In genomic region chr4:15194520-15194919, GRCh38 we compare ENCODE assay signal across 21 cellular contexts.
DNase-seq lines count a peak whose midpoint lies in the region; ATAC-seq, FAIRE-seq and TF ChIP-seq lines count a peak whose summit lies in the region.
"Had no signal": no experiment of that assay in that cellular context is flagged by ENCODE, and none has a peak within 500 bp of the region (broad histone marks: within the 10 kb centered on the region; RNA-seq: fewer than 3 reads in every experiment).

No MANE protein-coding gene starts in this region.

- H3K9me3 ChIP-seq in IMR-90 (ENCODE audit: control insufficient read depth, insufficient read depth, low read length) (no peaks in the 10 kb centered on the region), astrocyte (ENCODE audit: insufficient read depth, low read depth, low read length) (no peaks in the 10 kb centered on the region), neural progenitor cell (ENCODE audit: low read depth) (no peaks in the 10 kb centered on the region)
- H3K9me3 ChIP-seq: A549, BE2C had no signal

- intact Hi-C loops in IMR-90 (cut with micrococcal nuclease): no loop called here
- intact Hi-C loops in CD14-positive monocyte (cut with micrococcal nuclease): no loop called here

- no peak overlapping the region for H3K56ac ChIP-seq in IMR-90 (ENCODE audit: extremely low read depth, insufficient read depth, low read length)

- H3K9me1 ChIP-seq in IMR-90 (ENCODE audit: insufficient read depth, low read length): no peaks in the 10 kb centered on the region

- TF ChIP-seq CTCF in IMR-90 (conservative IDR thresholded peaks at IDR 0.05; ENCODE audit: low read depth, low read length) (no peak), astrocyte (IDR thresholded peaks at IDR 0.05; ENCODE audit: insufficient read depth, low read depth, low read length) (no peak), fibroblast of villous mesenchyme (IDR thresholded peaks at IDR 0.05; ENCODE audit: insufficient read depth, low read depth, low read length) (no peak), CD14-positive monocyte (IDR thresholded peaks at IDR 0.05) (no peak), neural progenitor cell (IDR thresholded peaks at IDR 0.05) (no peak)

- no peak overlapping the region for H3K14ac ChIP-seq in IMR-90 (replicated peaks; ENCODE audit: low read depth, low read length)

- H3K4me3 Mint-ChIP-seq in astrocyte (ENCODE audit: unreplicated experiment) (no peak overlapping the region), CD14-positive monocyte (no peak overlapping the region), neural progenitor cell (no peak overlapping the region)
- H3K4me3 Mint-ChIP-seq: CD8-positive, alpha-beta T cell had no signal

- dilution Hi-C loops in IMR-90 (cut with HindIII; ENCODE audit: low sequenced_read_pairs, unreplicated experiment): no loop called here

- POLR2A ChIA-PET in IMR-90 (lab: Charles Lee; ENCODE audit: unreplicated experiment): no interaction called here

- H3K9ac ChIP-seq in IMR-90 (ENCODE audit: low read depth, low read length) (no peak overlapping the region), astrocyte (ENCODE audit: low read length) (no peak overlapping the region), neural progenitor cell (no peak overlapping the region)

- TF ChIP-seq RAD21 in IMR-90 (IDR thresholded peaks at IDR 0.05; ENCODE audit: low read length): no peak

- no peaks in the 10 kb centered on the region for H3K36me3 ChIP-seq in IMR-90 (ENCODE audit: control insufficient read depth, insufficient read depth, low read length)
- H3K36me3 ChIP-seq in astrocyte (ENCODE audit: insufficient read depth, low read length): no peaks in the 10 kb centered on the region
- H3K36me3 ChIP-seq in neural progenitor cell: no peaks in the 10 kb centered on the region
- H3K36me3 ChIP-seq: BE2C had no signal

- no peaks in the 10 kb centered on the region for H4K20me1 ChIP-seq in IMR-90 (ENCODE audit: insufficient read depth, low read length)
- no peaks in the 10 kb centered on the region for H4K20me1 ChIP-seq in astrocyte (ENCODE audit: insufficient read depth, low read length)
- no peaks in the 10 kb centered on the region for H4K20me1 ChIP-seq in neural progenitor cell (ENCODE audit: low read depth)

- peaks cover 5% of the 10 kb centered on the region for H3K4me1 Mint-ChIP-seq in astrocyte (ENCODE audit: low read depth, unreplicated experiment)
- H3K4me1 Mint-ChIP-seq in CD14-positive monocyte: peaks cover 4% of the 10 kb centered on the region
- H3K4me1 Mint-ChIP-seq in neural progenitor cell: peaks cover 21% of the 10 kb centered on the region

- no peak overlapping the region for H4K91ac ChIP-seq in IMR-90 (ENCODE audit: insufficient read depth, low read depth, low read length)

- no peak for FAIRE-seq in astrocyte (lab: Jason Lieb, UNC)
- FAIRE-seq: A549, D721Med, GM19239, HepG2, HTR-8/SVneo had no signal

- H3K27me3 ChIP-seq in IMR-90 (ENCODE audit: control insufficient read depth, insufficient read depth, low read length): peaks cover 8% of the 10 kb centered on the region
- H3K27me3 ChIP-seq in astrocyte (ENCODE audit: insufficient read depth, low read length): no peaks in the 10 kb centered on the region
- no peaks in the 10 kb centered on the region for H3K27me3 ChIP-seq in neural progenitor cell
- H3K27me3 ChIP-seq: BE2C had no signal

- H3K4me3 ChIP-seq in IMR-90 (ENCODE audit: insufficient read depth, low read depth, low read length) (no peak overlapping the region), astrocyte (ENCODE audit: insufficient read depth, low read depth, low read length) (no peak overlapping the region), fibroblast of villous mesenchyme (ENCODE audit: low read depth, low read length) (no peak overlapping the region), neural progenitor cell (no peak overlapping the region)
- H3K4me3 ChIP-seq: A549 had no signal

- BruUV-seq in IMR-90 (replicated peaks; lab: Mats Ljungman, UMichigan): no TSS peak

- in situ Hi-C loops in IMR-90 (cut with MboI; ENCODE audit: low sequenced_read_pairs): no loop called here

- peak; percentile 42 for ATAC-seq in IMR-90 (ENCODE audit: low read depth)
- ATAC-seq in GM19452 (IDR thresholded peaks at IDR 0.05; ENCODE audit: unreplicated experiment): no peak
- ATAC-seq: A549; CD8-positive, alpha-beta T cell; HCT116; HepG2 had no signal

- DNase-seq in IMR-90 (peak; percentile 6), astrocyte (ENCODE audit: low read depth) (peak; percentile 18), fibroblast of villous mesenchyme (ENCODE audit: low read depth) (peak; percentile 19), renal cortical epithelial cell (ENCODE audit: low read depth) (peak; percentile 55), CD14-positive monocyte (ENCODE audit: low spot score) (no peak), neural progenitor cell (ENCODE audit: low spot score) (no peak), midbrain (lab: John Stamatoyannopoulos, UW) (no peak)
- DNase-seq: BE2C; CD8-positive, alpha-beta T cell; COR-L47; DMS153; DMS79 treated with DMSO at 0.1 percent for 48 hours; GF-D8 had no signal

- H3K4me1 ChIP-seq in IMR-90 (ENCODE audit: control insufficient read depth, insufficient read depth, low read length): peaks cover 2% of the 10 kb centered on the region; the same call in 1 of the 2 replicates
- peaks cover 14% of the 10 kb centered on the region for H3K4me1 ChIP-seq in astrocyte (ENCODE audit: insufficient read depth, low read length)
- H3K4me1 ChIP-seq in neural progenitor cell: peaks cover 17% of the 10 kb centered on the region
- H3K4me1 ChIP-seq: A549, BE2C had no signal

- H4K5ac ChIP-seq in IMR-90 (ENCODE audit: low read depth, low read length): no peak overlapping the region

- no peak overlapping the region for H3K4ac ChIP-seq in IMR-90 (ENCODE audit: low read depth, low read length)

- H3K27me3 Mint-ChIP-seq in astrocyte (ENCODE audit: low read depth, unreplicated experiment) (peaks cover 4% of the 10 kb centered on the region), CD14-positive monocyte (ENCODE audit: low read depth in 3 of 3) (no peaks in the 10 kb centered on the region), neural progenitor cell (ENCODE audit: insufficient read depth, low read depth) (no peaks in the 10 kb centered on the region)

- H3K4me2 ChIP-seq in IMR-90 (ENCODE audit: low read depth, low read length) (no peak overlapping the region), astrocyte (ENCODE audit: low read length) (peak overlapping the region; percentile 23), neural progenitor cell (no peak overlapping the region)
- H3K4me2 ChIP-seq: A549 had no signal

- no peak overlapping the region for H2BK5ac ChIP-seq in IMR-90 (ENCODE audit: low read depth, low read length, poor library complexity, severe bottlenecking)

- H2AK5ac ChIP-seq in IMR-90 (ENCODE audit: low read depth, low read length): no peak overlapping the region

- H3K23ac ChIP-seq in IMR-90 (ENCODE audit: low read depth, low read length): no peak overlapping the region

- no peak overlapping the region for H3K27ac Mint-ChIP-seq in astrocyte (ENCODE audit: unreplicated experiment)
- H3K27ac Mint-ChIP-seq in CD14-positive monocyte: no peak overlapping the region
- H3K27ac Mint-ChIP-seq in neural progenitor cell: no peak overlapping the region
- H3K27ac Mint-ChIP-seq: CD8-positive, alpha-beta T cell had no signal

- no peak overlapping the region for H2BK15ac ChIP-seq in IMR-90 (ENCODE audit: low read depth, low read length)

- CTCF ChIA-PET in IMR-90 (lab: Yijun Ruan, JAX): interaction anchor here (0.7 to 1.2 kb wide), 2 partner anchors 12 to 1540 kb away, joined by 3 read pairs; no protein-coding TSS in a partner anchor

- H2AFZ ChIP-seq in IMR-90 (replicated peaks; ENCODE audit: low read length, poor library complexity) (no peak overlapping the region), astrocyte (ENCODE audit: low read depth, low read length) (no peak overlapping the region), neural progenitor cell (replicated peaks) (no peak overlapping the region)

- H3F3A ChIP-seq in neural progenitor cell (ENCODE audit: low read depth): peaks cover 2% of the 10 kb centered on the region

- peaks cover 4% of the 10 kb centered on the region for H3K36me3 Mint-ChIP-seq in astrocyte (ENCODE audit: low read depth, unreplicated experiment)
- no peaks in the 10 kb centered on the region for H3K36me3 Mint-ChIP-seq in CD14-positive monocyte
- no peaks in the 10 kb centered on the region for H3K36me3 Mint-ChIP-seq in neural progenitor cell
- H3K36me3 Mint-ChIP-seq: CD8-positive, alpha-beta T cell had no signal

- no peak overlapping the region for H2AK9ac ChIP-seq in IMR-90 (replicated peaks; ENCODE audit: low read depth, low read length, poor library complexity)

- no CpG with 5 or more reads among the region's 2 CpGs for WGBS in IMR-90 (ENCODE audit: extremely low coverage in 2 of 2, insufficient read length in 1 of 2), 2 experiments

- no peak overlapping the region for H2BK20ac ChIP-seq in IMR-90 (ENCODE audit: low read depth, low read length)

- H2BK120ac ChIP-seq in IMR-90 (ENCODE audit: low read depth, low read length): no peak overlapping the region

- H3K79me1 ChIP-seq in IMR-90 (ENCODE audit: low read depth in 1 of 2, low read length in 2 of 2): no peaks in the 10 kb centered on the region

- H3K9me3 Mint-ChIP-seq in astrocyte (ENCODE audit: unreplicated experiment) (peaks cover 4% of the 10 kb centered on the region), CD14-positive monocyte (peaks cover 0 to 2% (median 0%) of the 10 kb centered on the region in 7 donors), neural progenitor cell (no peaks in the 10 kb centered on the region)
- H3K9me3 Mint-ChIP-seq: CD8-positive, alpha-beta T cell had no signal

- TF ChIP-seq POLR2A in IMR-90 (IDR thresholded peaks at IDR 0.05; ENCODE audit: low read depth, low read length): no peak

- no peak overlapping the region for H3K27ac ChIP-seq in IMR-90 (ENCODE audit: insufficient read depth, low read length)
- no peak overlapping the region for H3K27ac ChIP-seq in astrocyte (ENCODE audit: low read depth, low read length)
- H3K27ac ChIP-seq in neural progenitor cell: no peak overlapping the region
- H3K27ac ChIP-seq: A549, C4-2B had no signal

- no peak overlapping the region for H4K8ac ChIP-seq in IMR-90 (ENCODE audit: low read depth in 2 of 2, low read length in 2 of 2)

- no peak overlapping the region for H3K18ac ChIP-seq in IMR-90 (ENCODE audit: low read depth, low read length)

- H3K79me2 ChIP-seq in astrocyte (ENCODE audit: insufficient read depth, low read length): no peaks in the 10 kb centered on the region
- H3K79me2 ChIP-seq in neural progenitor cell (ENCODE audit: low read depth): no peaks in the 10 kb centered on the region

TF ChIP-seq in IMR-90, 13 proteins besides CTCF, POLR2A, EP300 and RAD21 (continues in another document):
- TF ChIP-seq BHLHE40 (IDR thresholded peaks at IDR 0.05; ENCODE audit: low read depth, low read length): no peak
- TF ChIP-seq RFX5 (IDR thresholded peaks at IDR 0.05; ENCODE audit: low read depth, low read length): no peak

Comparison
In these comparisons a context has a peak if more than half of its experiments do, and no peak if none do; other contexts are left out.
1. DNase-seq: peak in IMR-90 (single experiment), astrocyte (single experiment), fibroblast of villous mesenchyme (single experiment) and renal cortical epithelial cell (single experiment); none in CD14-positive monocyte (single experiment), neural progenitor cell (single experiment) and midbrain (single experiment).